Comparison of ENCODE assay signal across 23 cellular contexts in the genomic region with DNA sequence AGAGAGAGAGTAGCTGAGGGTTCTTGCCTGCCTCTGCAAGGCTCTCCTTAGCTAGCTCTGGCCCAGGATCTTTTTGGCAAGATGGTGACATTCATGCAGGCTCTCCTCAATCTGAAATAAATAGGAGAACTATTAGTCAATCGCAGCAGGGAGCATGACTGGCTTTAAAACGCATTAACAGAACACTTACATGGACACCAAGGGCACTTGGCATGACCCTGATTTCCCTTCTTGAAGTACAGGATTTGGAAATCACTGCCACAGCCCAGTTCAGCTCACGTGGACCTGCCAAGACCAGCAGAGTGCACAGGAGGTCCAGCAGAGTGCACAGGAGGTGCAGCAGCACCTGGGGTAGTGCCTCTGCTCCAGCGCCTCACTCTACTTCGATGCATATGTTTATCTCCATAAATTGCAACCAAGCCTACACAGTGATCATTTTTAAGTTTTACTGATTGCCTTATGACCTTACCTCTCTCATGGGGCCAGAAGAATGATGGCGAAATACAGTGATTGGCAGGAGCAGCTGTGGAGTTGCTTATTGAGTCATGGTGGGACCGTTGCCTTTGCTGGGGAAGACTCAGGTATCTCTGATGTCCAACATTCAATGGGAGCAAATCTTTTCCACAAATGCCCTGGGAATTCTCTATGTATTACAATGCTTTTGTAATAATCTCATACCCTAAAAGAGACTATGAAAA.
DNase-seq lines count a peak whose midpoint lies in the region; ATAC-seq and TF ChIP-seq lines count a peak whose summit lies in the region.
"Had no signal": no experiment of that assay in that cellular context is flagged by ENCODE, and none has a peak within 500 bp of the region (broad histone marks: within the 10 kb centered on the region; RNA-seq: fewer than 3 reads in every experiment).

No MANE protein-coding gene starts in this region.

- no peaks in the 10 kb centered on the region for H3K36me3 ChIP-seq in ascending aorta
- no peaks in the 10 kb centered on the region for H3K36me3 ChIP-seq in gastroesophageal sphincter
- no peaks in the 10 kb centered on the region for H3K36me3 ChIP-seq in tibial artery
- H3K36me3 ChIP-seq: neutrophil had no signal

- no peak for TF ChIP-seq POLR2A in gastroesophageal sphincter (IDR thresholded peaks at IDR 0.05)

- DNase-seq in ascending aorta (ENCODE audit: low spot score in 2 of 2) (peak in 1 of 2 donors; percentile 89), myocyte (ENCODE audit: low read depth) (peak; percentile 94), tibial artery (peak; percentile 75 to 91), NCI-H2029 treated with DMSO at 0.1 percent for 48 hours (lab: John Stamatoyannopoulos, UW) (no peak), ureter (ENCODE audit: low spot score) (no peak)
- DNase-seq: activated CD4-positive, alpha-beta T cell treated with anti-CD3 and anti-CD28 coated beads, Interleukin-2, amount 50 U/mL, for 48 hours; activated naive CD4-positive, alpha-beta T cell treated with Interleukin-2 at 50 U/mL for 16 hours; activated T-cell treated with anti-CD3 and anti-CD28 coated beads for 4 hours; COR-L47; DND-41; mucosa of descending colon; NCI-H1417 treated with DMSO at 0.1 percent for 48 hours; NCI-H2171 treated with DMSO at 0.1 percent for 48 hours; NCI-H774; PC-3; retina; trophoblast cell had no signal

- TF ChIP-seq CTCF in ascending aorta (IDR thresholded peaks at IDR 0.05) = no peak
- TF ChIP-seq CTCF in gastroesophageal sphincter (IDR thresholded peaks at IDR 0.05) = no peak
- no peak for TF ChIP-seq CTCF in tibial artery (IDR thresholded peaks at IDR 0.05)

- 43 to 46% methylated on average over 4 to 6 of the region's 7 CpGs for WGBS in gastroesophageal sphincter (ENCODE audit: low coverage in 1 of 2), 2 donors

- H3K27me3 ChIP-seq in ascending aorta (no peaks in the 10 kb centered on the region), gastroesophageal sphincter (no peaks in the 10 kb centered on the region), tibial artery (no peaks in the 10 kb centered on the region)
- H3K27me3 ChIP-seq: neutrophil had no signal

- ATAC-seq in gastroesophageal sphincter (peak; percentile 93), GM21381 (IDR thresholded peaks at IDR 0.05; ENCODE audit: unreplicated experiment) (no peak), HG03108 (IDR thresholded peaks at IDR 0.05; ENCODE audit: unreplicated experiment) (no peak)
- ATAC-seq: mucosa of descending colon; PC-3; stimulated activated effector memory CD8-positive, alpha-beta T cell treated with anti-CD3 and anti-CD28 coated beads, Interleukin-12 subunit alpha, Interleukin-12 subunit beta, amount 100 ng/mL, for 72 hours had no signal

- H3K27ac ChIP-seq in ascending aorta (peak overlapping the region; percentile 80 to 85), gastroesophageal sphincter (peak overlapping the region; percentile 90 to 100 (median 94)), tibial artery (peak overlapping the region; percentile 70 to 81)
- H3K27ac ChIP-seq: neutrophil, VCaP had no signal

- intact Hi-C loops in ascending aorta (cut with DNase I) = no loop called here
- intact Hi-C loops in tibial artery (cut with DNase I; ENCODE audit: low total_unique reads) = no loop called here

- peak; percentile 47 for TF ChIP-seq EP300 in gastroesophageal sphincter (IDR thresholded peaks at IDR 0.05)

- H3K4me1 ChIP-seq in ascending aorta = peaks cover 5 to 53% of the 10 kb centered on the region in 2 donors
- H3K4me1 ChIP-seq in gastroesophageal sphincter = peaks cover 5 to 64% (median 21%) of the 10 kb centered on the region in 3 donors
- peaks cover 3 to 87% (median 47%) of the 10 kb centered on the region in 4 donors for H3K4me1 ChIP-seq in tibial artery

- no peak overlapping the region for H3K4me3 ChIP-seq in ascending aorta
- H3K4me3 ChIP-seq in gastroesophageal sphincter = no peak overlapping the region
- H3K4me3 ChIP-seq in tibial artery = no peak overlapping the region
- H3K4me3 ChIP-seq: mucosa of descending colon had no signal

- H3K9me3 ChIP-seq in ascending aorta (no peaks in the 10 kb centered on the region), gastroesophageal sphincter (no peaks in the 10 kb centered on the region), tibial artery (no peaks in the 10 kb centered on the region)
- H3K9me3 ChIP-seq: mucosa of descending colon, neutrophil had no signal

Comparison
In these comparisons a context has a peak if more than half of its experiments do, and no peak if none do; other contexts are left out.
1. DNase-seq: peak in myocyte (single experiment) and tibial artery (2 of 2); none in NCI-H2029 treated with DMSO at 0.1 percent for 48 hours (single experiment) and ureter (single experiment).
2. Peak in every context shown above with its lines, with median percentiles within 50 percentile points of each other: H3K27ac ChIP-seq.